In genomic region chr1:180343931-180344406, GRCh38 we compare ENCODE assay signal across 9 cellular contexts.
DNase-seq lines count a peak whose midpoint lies in the region; ATAC-seq, FAIRE-seq and TF ChIP-seq lines count a peak whose summit lies in the region.
"Had no signal": no experiment of that assay in that cellular context is flagged by ENCODE, and none has a peak within 500 bp of the region (broad histone marks: within the 10 kb centered on the region; RNA-seq: fewer than 3 reads in every experiment).

No MANE protein-coding gene starts in this region.

- no peak overlapping the region for H3K4me3 Mint-ChIP-seq in activated CD4-positive, alpha-beta memory T cell treated with anti-CD3 and anti-CD28 coated beads for 36 hours

- H3K9me3 Mint-ChIP-seq in activated CD4-positive, alpha-beta memory T cell treated with anti-CD3 and anti-CD28 coated beads for 36 hours: peaks cover 8% of the 10 kb centered on the region

- DNase-seq in DMS79 (lab: John Stamatoyannopoulos, UW): peak; percentile 78
- DNase-seq in NCI-H2107 (lab: John Stamatoyannopoulos, UW): peak; percentile 73
- DNase-seq in cardiac fibroblast (ENCODE audit: low read depth in 2 of 2): peak; percentile 43 to 48
- DNase-seq in foreskin melanocyte: no peak
- DNase-seq in H54 (ENCODE audit: insufficient read length, low spot score): no peak
- no peak for DNase-seq in activated CD4-positive, alpha-beta T cell treated with anti-CD3 and anti-CD28 coated beads for 48 hours
- DNase-seq in activated CD4-positive, alpha-beta memory T cell treated with anti-CD3 and anti-CD28 coated beads for 36 hours: no peak
- DNase-seq: lower lobe of right lung had no signal

- CTCF ChIA-PET in activated CD4-positive, alpha-beta memory T cell treated with anti-CD3 and anti-CD28 coated beads for 36 hours (lab: Charles Lee): no interaction called here

- TF ChIP-seq POLR2A in H54 (IDR thresholded peaks at IDR 0.05; ENCODE audit: low read depth, low read length): no peak

- FAIRE-seq in H54 (lab: Jason Lieb, UNC): no peak

- peaks cover 19% of the 10 kb centered on the region for H3K36me3 Mint-ChIP-seq in activated CD4-positive, alpha-beta memory T cell treated with anti-CD3 and anti-CD28 coated beads for 36 hours

- no peak overlapping the region for H3K27ac Mint-ChIP-seq in activated CD4-positive, alpha-beta memory T cell treated with anti-CD3 and anti-CD28 coated beads for 36 hours

- H3K4me1 Mint-ChIP-seq in activated CD4-positive, alpha-beta memory T cell treated with anti-CD3 and anti-CD28 coated beads for 36 hours (ENCODE audit: low read depth): peaks cover 2% of the 10 kb centered on the region

- POLR2A ChIA-PET in activated CD4-positive, alpha-beta memory T cell treated with anti-CD3 and anti-CD28 coated beads for 36 hours (lab: Charles Lee): no interaction called here

- H3K27me3 Mint-ChIP-seq in activated CD4-positive, alpha-beta memory T cell treated with anti-CD3 and anti-CD28 coated beads for 36 hours: no peaks in the 10 kb centered on the region

- ATAC-seq in HG02759 (IDR thresholded peaks at IDR 0.05; ENCODE audit: unreplicated experiment): peak; percentile 75

- intact Hi-C loops in activated CD4-positive, alpha-beta memory T cell treated with anti-CD3 and anti-CD28 coated beads for 36 hours (cut with micrococcal nuclease): no loop called here

- no peak overlapping the region for H3K4me3 ChIP-seq in cardiac fibroblast (replicated peaks in 1 of 2; ENCODE audit: low read depth in 2 of 2, low read length in 2 of 2)
- H3K4me3 ChIP-seq: lower lobe of right lung had no signal

- TF ChIP-seq CTCF in cardiac fibroblast (IDR thresholded peaks at IDR 0.05; ENCODE audit: low read depth, low read length): no peak

Comparison
In these comparisons a context has a peak if more than half of its experiments do, and no peak if none do; other contexts are left out.
1. DNase-seq: peak in DMS79 (single experiment), NCI-H2107 (single experiment) and cardiac fibroblast (2 of 2); none in foreskin melanocyte (single experiment), H54 (single experiment), activated CD4-positive, alpha-beta T cell treated with anti-CD3 and anti-CD28 coated beads for 48 hours (single experiment) and activated CD4-positive, alpha-beta memory T cell treated with anti-CD3 and anti-CD28 coated beads for 36 hours (single experiment).